Comparison of ENCODE assay signal across 9 cellular contexts in the genomic region with DNA sequence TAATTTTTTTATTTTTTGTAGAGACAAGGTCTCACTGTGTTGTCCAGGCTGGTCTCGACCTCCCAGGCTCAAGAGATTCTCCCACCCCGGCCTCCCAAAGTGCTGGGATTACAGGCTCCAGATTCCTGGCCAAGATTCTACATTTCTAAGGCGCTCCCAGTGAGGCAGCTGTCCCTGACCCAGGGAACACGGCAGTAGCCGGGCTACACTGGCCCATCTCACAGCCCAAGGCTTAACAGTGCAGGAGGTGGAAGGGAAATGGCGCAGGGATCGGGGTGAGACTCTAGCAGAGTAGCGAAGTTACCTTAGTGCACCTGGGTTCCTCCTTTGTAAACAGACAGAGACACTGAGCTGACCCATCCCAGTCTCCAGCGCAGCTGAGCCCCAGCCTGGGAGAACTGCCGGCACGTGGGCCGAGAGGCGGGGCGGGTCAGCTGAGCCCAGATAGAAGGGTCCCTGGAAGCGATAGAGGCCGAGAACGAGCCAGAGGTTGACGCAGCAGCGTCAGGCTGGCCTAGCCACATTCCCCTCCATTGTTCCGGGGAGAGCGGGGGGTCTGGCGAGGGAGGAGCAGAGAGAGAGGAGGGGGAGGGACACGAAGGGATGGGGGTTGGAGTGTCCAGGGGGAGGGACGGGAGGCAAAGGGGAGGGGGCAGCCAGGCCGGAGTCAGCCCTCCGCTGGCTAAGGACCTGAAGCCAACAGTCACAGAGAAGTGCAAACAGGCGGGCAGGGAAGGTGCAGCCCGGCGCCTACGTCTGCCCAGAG. TPM values are rescaled to one million over a fixed set of nuclear protein-coding genes. Genes with fewer than 3 reads are reported as not detected.
A peak's percentile ranks its signal among the peaks of the same experiment; 100 is the strongest.
DNase-seq lines count a peak whose midpoint lies in the region; ATAC-seq and TF ChIP-seq lines count a peak whose summit lies in the region.
"Had no signal": no experiment of that assay in that cellular context is flagged by ENCODE, and none has a peak within 500 bp of the region (broad histone marks: within the 10 kb centered on the region; RNA-seq: fewer than 3 reads in every experiment).

No MANE protein-coding gene starts in this region.

- ATAC-seq in body of pancreas: no peak
- ATAC-seq in GM18498 (IDR thresholded peaks at IDR 0.05; ENCODE audit: unreplicated experiment): no peak

- intact Hi-C loops in body of pancreas (cut with DNase I): no loop called here

- no peaks in the 10 kb centered on the region for H3K27me3 ChIP-seq in body of pancreas
- H3K27me3 ChIP-seq in kidney epithelial cell (ENCODE audit: control insufficient read depth, insufficient read depth, low read length): no peaks in the 10 kb centered on the region
- H3K27me3 ChIP-seq in subcutaneous abdominal adipose tissue (ENCODE audit: control insufficient read depth in 5 of 5, insufficient read depth in 4 of 5, low read length in 5 of 5): no peaks in the 10 kb centered on the region

- H3K27ac ChIP-seq in body of pancreas (peak overlapping the region; percentile 48 to 94 (median 91)), subcutaneous abdominal adipose tissue (ENCODE audit: low read depth, low read length) (peak overlapping the region; percentile 64)

- no peaks in the 10 kb centered on the region for H3K9me3 Mint-ChIP-seq in T-helper 2 cell treated with Interferon-gamma antibody and Interleukin-4, amounts not matched to agents 5 μg/mL and 100 μg/mL, for 36 hours

- no peaks in the 10 kb centered on the region for H3K27me3 Mint-ChIP-seq in T-helper 2 cell treated with Interferon-gamma antibody and Interleukin-4, amounts not matched to agents 5 μg/mL and 100 μg/mL, for 36 hours (ENCODE audit: low read depth)

- no peak for DNase-seq in T-helper 2 cell treated with Interferon-gamma antibody and Interleukin-4, amounts not matched to agents 5 μg/mL and 100 μg/mL, for 36 hours (ENCODE audit: low spot score)
- DNase-seq in T-helper 2 cell (no peak), body of pancreas (peak in 2 of 4 donors; percentile 59 to 60), kidney epithelial cell (ENCODE audit: low read depth) (no peak), NCI-H345 treated with DMSO at 0.1 percent for 48 hours (lab: John Stamatoyannopoulos, UW; ENCODE audit: unreplicated experiment) (no peak), NCI-H524 (lab: John Stamatoyannopoulos, UW) (no peak)

- H3K36me3 ChIP-seq in body of pancreas (replicated peaks in 1 of 2; ENCODE audit: insufficient read depth in 1 of 2, low read depth in 2 of 2) (no peaks in the 10 kb centered on the region), kidney epithelial cell (ENCODE audit: control insufficient read depth, insufficient read depth, low read length) (no peaks in the 10 kb centered on the region), subcutaneous abdominal adipose tissue (ENCODE audit: control insufficient read depth in 5 of 5, insufficient read depth in 5 of 5, low read length in 5 of 5) (peaks cover 0 to 5% (median 0%) of the 10 kb centered on the region in 5 donors)

- H3K4me1 Mint-ChIP-seq in T-helper 2 cell treated with Interferon-gamma antibody and Interleukin-4, amounts not matched to agents 5 μg/mL and 100 μg/mL, for 36 hours (ENCODE audit: low read depth): peaks cover 35% of the 10 kb centered on the region

- peak overlapping the region; percentile 82 for H3K4me3 Mint-ChIP-seq in T-helper 2 cell treated with Interferon-gamma antibody and Interleukin-4, amounts not matched to agents 5 μg/mL and 100 μg/mL, for 36 hours

- H3K4me3 ChIP-seq in body of pancreas (peak overlapping the region in 1 of 2 donors; percentile 12), kidney epithelial cell (ENCODE audit: low read depth, low read length) (peak overlapping the region; percentile 59), subcutaneous abdominal adipose tissue (ENCODE audit: low read depth in 1 of 5, low read length in 5 of 5) (peak overlapping the region; percentile 36 to 88 (median 81))

- TF ChIP-seq CTCF in body of pancreas (IDR thresholded peaks at IDR 0.05) (no peak), kidney epithelial cell (IDR thresholded peaks at IDR 0.05; ENCODE audit: insufficient read depth, low read length, poor library complexity, severe bottlenecking) (no peak)

- H3K9me3 ChIP-seq in body of pancreas: no peaks in the 10 kb centered on the region
- no peaks in the 10 kb centered on the region for H3K9me3 ChIP-seq in subcutaneous abdominal adipose tissue (ENCODE audit: control insufficient read depth in 5 of 5, low read length in 5 of 5)

- peak in 2 of 3 donors; percentile 21 to 53 for TF ChIP-seq POLR2A in body of pancreas (IDR thresholded peaks at IDR 0.05)

- peaks cover 21% of the 10 kb centered on the region for H3K36me3 Mint-ChIP-seq in T-helper 2 cell treated with Interferon-gamma antibody and Interleukin-4, amounts not matched to agents 5 μg/mL and 100 μg/mL, for 36 hours (ENCODE audit: low read depth)

- peak overlapping the region in 4 of 5 donors; percentile 45 to 68 (median 65) for H3K9ac ChIP-seq in subcutaneous abdominal adipose tissue (ENCODE audit: low read length in 5 of 5)

- WGBS in body of pancreas, 2 donors: 21 to 22% methylated on average over 13 to 26 of the region's 30 CpGs

- H3K4me1 ChIP-seq in body of pancreas: peaks cover 81% of the 10 kb centered on the region
- peaks cover 18 to 79% (median 75%) of the 10 kb centered on the region in 5 donors for H3K4me1 ChIP-seq in subcutaneous abdominal adipose tissue (ENCODE audit: control insufficient read depth in 5 of 5, insufficient read depth in 5 of 5, low read length in 5 of 5)

- peak overlapping the region; percentile 82 for H3K27ac Mint-ChIP-seq in T-helper 2 cell treated with Interferon-gamma antibody and Interleukin-4, amounts not matched to agents 5 μg/mL and 100 μg/mL, for 36 hours

RNA-seq across cellular contexts. Expression of gene CARHSP1, which starts 2.5 kb away (rescaled TPM):
- total RNA-seq in body of pancreas: 10 to 100 TPM; 16.5 to 59.9 TPM
- 113 and 119 TPM in 2 replicates for total RNA-seq in kidney epithelial cell

RNA-seq across cellular contexts. Expression of gene LITAFD, which starts 15.8 kb away (rescaled TPM):
- not detected for total RNA-seq in body of pancreas
- not detected in 2 replicates for total RNA-seq in kidney epithelial cell
- total RNA-seq: Daoy had no signal
